ENCODE assay signal across 17 cellular contexts in genomic region chr1:150789396-150789795, GRCh38. TPM values are rescaled to one million over a fixed set of nuclear protein-coding genes. Genes with fewer than 3 reads are reported as not detected.
DNase-seq lines count a peak whose midpoint lies in the region; ATAC-seq and TF ChIP-seq lines count a peak whose summit lies in the region.
"Had no signal": no experiment of that assay in that cellular context is flagged by ENCODE, and none has a peak within 500 bp of the region (broad histone marks: within the 10 kb centered on the region; RNA-seq: fewer than 3 reads in every experiment).

No MANE protein-coding gene starts in this region.

- no peak overlapping the region for H3K27ac ChIP-seq in naive thymus-derived CD4-positive, alpha-beta T cell (ENCODE audit: low read depth, low read length)
- H3K27ac ChIP-seq: KMS-11, pancreas, stomach, vagina, VCaP had no signal

- H3K36me3 ChIP-seq in naive thymus-derived CD4-positive, alpha-beta T cell (ENCODE audit: control insufficient read depth in 2 of 3, insufficient read depth in 3 of 3, low read length in 3 of 3), result no peaks in the 10 kb centered on the region
- H3K36me3 ChIP-seq: pancreas, stomach, vagina had no signal

- intact Hi-C loops in Calu3 (cut with micrococcal nuclease; ENCODE audit: unreplicated experiment), result no loop called here
- intact Hi-C loops in dendritic cell treated with granulocyte-macrophage colony-stimulating factor and Interleukin-4, amounts not matched to agents 40 ng/mL and 50 ng/mL, for 4 days (cut with micrococcal nuclease), result no loop called here
- intact Hi-C loops in naive thymus-derived CD4-positive, alpha-beta T cell (cut with micrococcal nuclease), result no loop called here

- no peaks in the 10 kb centered on the region for H3K9me3 ChIP-seq in naive thymus-derived CD4-positive, alpha-beta T cell (ENCODE audit: control insufficient read depth in 2 of 3, low read length in 3 of 3)
- H3K9me3 ChIP-seq: pancreas, stomach, vagina had no signal

- H3K9me3 Mint-ChIP-seq in Calu3 (ENCODE audit: low read depth, unreplicated experiment), result no peaks in the 10 kb centered on the region
- H3K9me3 Mint-ChIP-seq in dendritic cell treated with granulocyte-macrophage colony-stimulating factor and Interleukin-4, amounts not matched to agents 40 ng/mL and 50 ng/mL, for 4 days, result no peaks in the 10 kb centered on the region
- peaks cover 0 to 3% (median 0%) of the 10 kb centered on the region in 11 donors for H3K9me3 Mint-ChIP-seq in naive thymus-derived CD4-positive, alpha-beta T cell
- H3K9me3 Mint-ChIP-seq: activated CD4-positive, alpha-beta memory T cell treated with anti-CD3 and anti-CD28 coated beads for 36 hours had no signal

- CTCF ChIA-PET in Calu3 (lab: Charles Lee), result no interaction called here
- CTCF ChIA-PET in naive thymus-derived CD4-positive, alpha-beta T cell (lab: Charles Lee), result interaction anchor here (0.6 kb wide), 1 partner anchor 321 kb away, joined by 3 read pairs; no protein-coding TSS in a partner anchor

- H3K27ac Mint-ChIP-seq in Calu3 (ENCODE audit: unreplicated experiment), result peak overlapping the region; percentile 13
- H3K27ac Mint-ChIP-seq in dendritic cell treated with granulocyte-macrophage colony-stimulating factor and Interleukin-4, amounts not matched to agents 40 ng/mL and 50 ng/mL, for 4 days, result peak overlapping the region; percentile 80
- H3K27ac Mint-ChIP-seq in naive thymus-derived CD4-positive, alpha-beta T cell, result no peak overlapping the region
- H3K27ac Mint-ChIP-seq: activated CD4-positive, alpha-beta memory T cell treated with anti-CD3 and anti-CD28 coated beads for 36 hours had no signal

- no peaks in the 10 kb centered on the region for H3K4me1 ChIP-seq in naive thymus-derived CD4-positive, alpha-beta T cell (ENCODE audit: control insufficient read depth in 2 of 2, insufficient read depth in 2 of 2, low read length in 2 of 2)
- H3K4me1 ChIP-seq: pancreas, vagina had no signal

- no peak overlapping the region for H3K4me3 ChIP-seq in naive thymus-derived CD4-positive, alpha-beta T cell (ENCODE audit: low read length)
- H3K4me3 ChIP-seq: pancreas, stomach, vagina had no signal

- no peaks in the 10 kb centered on the region for H3K27me3 ChIP-seq in naive thymus-derived CD4-positive, alpha-beta T cell (ENCODE audit: control insufficient read depth in 2 of 2, insufficient read depth in 2 of 2, low read length in 2 of 2)
- H3K27me3 ChIP-seq: pancreas, stomach, vagina had no signal

- ATAC-seq in naive thymus-derived CD4-positive, alpha-beta T cell, result peak; percentile 65

- POLR2A ChIA-PET in naive thymus-derived CD4-positive, alpha-beta T cell (lab: Charles Lee), result interaction anchor here (0.6 kb wide), 2 partner anchors 23 to 42 kb away, joined by 3 to 4 read pairs; no protein-coding TSS in a partner anchor

- DNase-seq in Calu3 (peak; percentile 21), MV-4-11 (lab: John Stamatoyannopoulos, UW) (peak; percentile 52), GDM1 (lab: John Stamatoyannopoulos, UW) (no peak), LoVo (ENCODE audit: low spot score) (no peak), NCI-H2081 treated with DMSO at 0.1 percent for 48 hours (lab: John Stamatoyannopoulos, UW) (no peak)
- no peak for DNase-seq in naive thymus-derived CD4-positive, alpha-beta T cell
- no peak for DNase-seq in activated T-cell treated with anti-CD3 and anti-CD28 coated beads, Interleukin-2, amount 50 U/mL, for 1 hour
- DNase-seq: activated CD4-positive, alpha-beta memory T cell treated with anti-CD3 and anti-CD28 coated beads for 36 hours; activated naive CD4-positive, alpha-beta T cell treated with anti-CD3 and anti-CD28 coated beads, Interleukin-2, amount 50 U/mL, for 16 hours; NCI-H1105 treated with DMSO at 0.1 percent for 48 hours; stimulated activated CD4-positive, alpha-beta T cell treated with anti-CD3 and anti-CD28 coated beads, Interleukin-2, amount 100 ng/mL, for 24 hours; stomach had no signal

- peaks cover 9% of the 10 kb centered on the region for H3K4me1 Mint-ChIP-seq in Calu3 (ENCODE audit: low read depth, unreplicated experiment)
- H3K4me1 Mint-ChIP-seq in dendritic cell treated with granulocyte-macrophage colony-stimulating factor and Interleukin-4, amounts not matched to agents 40 ng/mL and 50 ng/mL, for 4 days (ENCODE audit: low read depth), result peaks cover 72% of the 10 kb centered on the region
- peaks cover 0 to 7% (median 0%) of the 10 kb centered on the region in 7 donors for H3K4me1 Mint-ChIP-seq in naive thymus-derived CD4-positive, alpha-beta T cell

- TF ChIP-seq CTCF in Calu3 (IDR thresholded peaks at IDR 0.05; ENCODE audit: unreplicated experiment), result no peak

- H3K4me3 Mint-ChIP-seq in Calu3 (ENCODE audit: low read depth, unreplicated experiment), result no peak overlapping the region
- no peak overlapping the region for H3K4me3 Mint-ChIP-seq in dendritic cell treated with granulocyte-macrophage colony-stimulating factor and Interleukin-4, amounts not matched to agents 40 ng/mL and 50 ng/mL, for 4 days
- H3K4me3 Mint-ChIP-seq in naive thymus-derived CD4-positive, alpha-beta T cell, result no peak overlapping the region
- H3K4me3 Mint-ChIP-seq: activated CD4-positive, alpha-beta memory T cell treated with anti-CD3 and anti-CD28 coated beads for 36 hours had no signal

- H3K36me3 Mint-ChIP-seq in Calu3 (ENCODE audit: insufficient read depth, unreplicated experiment), result no peaks in the 10 kb centered on the region
- no peaks in the 10 kb centered on the region for H3K36me3 Mint-ChIP-seq in dendritic cell treated with granulocyte-macrophage colony-stimulating factor and Interleukin-4, amounts not matched to agents 40 ng/mL and 50 ng/mL, for 4 days (ENCODE audit: low read depth)
- H3K36me3 Mint-ChIP-seq in naive thymus-derived CD4-positive, alpha-beta T cell, result peaks cover 0 to 6% (median 4%) of the 10 kb centered on the region in 5 donors
- H3K36me3 Mint-ChIP-seq: activated CD4-positive, alpha-beta memory T cell treated with anti-CD3 and anti-CD28 coated beads for 36 hours had no signal

- H3K27me3 Mint-ChIP-seq in Calu3 (ENCODE audit: unreplicated experiment), result no peaks in the 10 kb centered on the region
- no peaks in the 10 kb centered on the region for H3K27me3 Mint-ChIP-seq in dendritic cell treated with granulocyte-macrophage colony-stimulating factor and Interleukin-4, amounts not matched to agents 40 ng/mL and 50 ng/mL, for 4 days
- H3K27me3 Mint-ChIP-seq in naive thymus-derived CD4-positive, alpha-beta T cell, result peaks cover 0 to 2% (median 0%) of the 10 kb centered on the region in 5 donors
- H3K27me3 Mint-ChIP-seq: activated CD4-positive, alpha-beta memory T cell treated with anti-CD3 and anti-CD28 coated beads for 36 hours had no signal

- BruUV-seq in Calu3 (replicated peaks; lab: Mats Ljungman, UMichigan), result no TSS peak

RNA-seq across cellular contexts. Expression of gene CTSK, which starts 18.7 kb away (rescaled TPM):
- total RNA-seq in Calu3 (2022), result 5.5 and 5.9 TPM in 2 replicates
- total RNA-seq in naive thymus-derived CD4-positive, alpha-beta T cell, result 10 to 100 TPM in 2 of 5 experiments, 1 to 10 TPM in 3; 3.7 to 13.7 (median 6.9) TPM
- polyA plus RNA-seq in naive thymus-derived CD4-positive, alpha-beta T cell, result under 1 TPM; 0.31 TPM

RNA-seq across cellular contexts. Expression of gene CTSS, which starts 23.8 kb away (rescaled TPM):
- total RNA-seq in Calu3 (2022), result 144 and 226 TPM in 2 replicates
- total RNA-seq in naive thymus-derived CD4-positive, alpha-beta T cell, result 1,000 to 10,000 TPM in 1 of 5 experiments, 100 to 1,000 TPM in 3, 10 to 100 TPM in 1; 91.1 to 1,020 (median 106) TPM
- 100 to 1,000 TPM; 102 to 131 TPM for polyA plus RNA-seq in naive thymus-derived CD4-positive, alpha-beta T cell

Comparison
In these comparisons a context has a peak if more than half of its experiments do, and no peak if none do; other contexts are left out.
1. DNase-seq: peak in Calu3 (single experiment) and MV-4-11 (single experiment); none in naive thymus-derived CD4-positive, alpha-beta T cell (0 of 9), activated T-cell treated with anti-CD3 and anti-CD28 coated beads, Interleukin-2, amount 50 U/mL, for 1 hour (single experiment), GDM1 (single experiment), LoVo (single experiment) and NCI-H2081 treated with DMSO at 0.1 percent for 48 hours (single experiment).
2. H3K27ac Mint-ChIP-seq: peak in Calu3 (single experiment) and dendritic cell treated with granulocyte-macrophage colony-stimulating factor and Interleukin-4, amounts not matched to agents 40 ng/mL and 50 ng/mL, for 4 days (single experiment); none in naive thymus-derived CD4-positive, alpha-beta T cell (0 of 9).